In genomic region chr6:139998478-139998877, GRCh38 we compare ENCODE assay signal across 1 cellular context.
TF ChIP-seq lines count a peak whose summit lies in the region.
"Not testable (repeated sequence)": the region's sequence is repeated elsewhere in the genome, so short reads cannot be mapped to it uniquely, and the experiment has no call there.

No MANE protein-coding gene starts in this region.

TF ChIP-seq in K562, 482 proteins besides CTCF, POLR2A, EP300 and RAD21:
- not testable (repeated sequence) for TF ChIP-seq CEBPG (CRISPR knock-in tag; IDR thresholded peaks at IDR 0.05)
- TF ChIP-seq CEBPG (tag; conservative IDR thresholded peaks at IDR 0.05 in 1 of 2, IDR thresholded peaks at IDR 0.05 in 1 of 2), result peak in 1 of 2 experiments; percentile 55; a peak in 2 of 4 replicates
- TF ChIP-seq, protein P1, sequence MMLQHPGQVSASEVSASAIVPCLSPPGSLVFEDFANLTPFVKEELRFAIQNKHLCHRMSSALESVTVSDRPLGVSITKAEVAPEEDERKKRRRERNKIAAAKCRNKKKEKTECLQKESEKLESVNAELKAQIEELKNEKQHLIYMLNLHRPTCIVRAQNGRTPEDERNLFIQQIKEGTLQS (IDR thresholded peaks at IDR 0.05), result peak; percentile 71
- TF ChIP-seq, protein P1 (CRISPR knock-in tag; conservative IDR thresholded peaks at IDR 0.05), result not testable (repeated sequence)
